23 cellular contexts compared by ENCODE assay signal in the genomic region with DNA sequence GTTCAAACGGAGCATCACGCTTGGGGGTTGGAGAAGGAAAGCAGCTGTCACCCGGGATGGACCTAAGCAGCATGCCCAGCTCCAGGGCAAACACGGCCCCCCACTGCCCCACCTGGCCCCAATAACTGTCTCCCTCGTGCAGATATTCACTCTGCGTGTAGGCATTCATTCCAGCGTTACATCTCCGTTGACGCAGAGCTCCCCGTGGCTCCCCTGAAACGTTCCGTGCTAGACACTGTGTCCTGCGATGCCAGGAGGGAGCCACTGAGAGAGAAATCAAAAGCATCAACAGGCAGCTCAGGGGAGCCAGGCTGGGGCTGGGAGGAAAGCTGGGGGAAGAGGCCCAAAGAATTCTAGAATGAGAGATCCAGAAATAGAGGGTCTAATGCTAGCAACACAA. TPM values are rescaled to one million over a fixed set of nuclear protein-coding genes. Genes with fewer than 3 reads are reported as not detected.
"Had no signal": no experiment of that assay in that cellular context is flagged by ENCODE, and none has a peak within 500 bp of the region (broad histone marks: within the 10 kb centered on the region; RNA-seq: fewer than 3 reads in every experiment).

No MANE protein-coding gene starts in this region.

- ATAC-seq: activated CD8-positive, alpha-beta T cell treated with anti-CD3 and anti-CD28 coated beads, Interleukin-2, amount 10 ng/mL, durations not matched to agents 7 days and 5 days; activated naive CD4-positive, alpha-beta T cell treated with anti-CD3 and anti-CD28 coated beads, Interleukin-2, amount 50 U/mL, for 72 hours; gastrocnemius medialis; heart left ventricle; left colon; T-cell; upper lobe of right lung had no signal

- H3K36me3 Mint-ChIP-seq: activated naive CD4-positive, alpha-beta T cell treated with anti-CD3 and anti-CD28 coated beads, Interleukin-2, amount 50 U/mL, for 72 hours; naive B cell; T-cell had no signal

- H3K4me3 Mint-ChIP-seq: activated CD8-positive, alpha-beta T cell treated with anti-CD3 and anti-CD28 coated beads, Interleukin-2, amount 10 ng/mL, durations not matched to agents 7 days and 5 days; brain; endodermal cell; naive B cell; neural crest cell; T-cell had no signal

- H3K27ac ChIP-seq: coronary artery, esophagus squamous epithelium, gastrocnemius medialis, heart left ventricle, sigmoid colon, upper lobe of right lung, WERI-Rb-1 had no signal

- H3K4me1 ChIP-seq: gastrocnemius medialis, upper lobe of right lung had no signal

- H3K36me3 ChIP-seq: esophagus squamous epithelium, gastrocnemius medialis, heart left ventricle, sigmoid colon, upper lobe of right lung, WERI-Rb-1 had no signal

- H3K4me3 ChIP-seq: coronary artery, esophagus squamous epithelium, gastrocnemius medialis, heart left ventricle, sigmoid colon, upper lobe of right lung had no signal

- H3K4me1 Mint-ChIP-seq: endodermal cell, neural crest cell, T-cell had no signal

- H3K9me3 Mint-ChIP-seq: activated naive CD4-positive, alpha-beta T cell treated with anti-CD3 and anti-CD28 coated beads, Interleukin-2, amount 50 U/mL, for 72 hours had no signal

- H3K27ac Mint-ChIP-seq: activated CD8-positive, alpha-beta T cell treated with anti-CD3 and anti-CD28 coated beads, Interleukin-2, amount 10 ng/mL, durations not matched to agents 7 days and 5 days; activated naive CD4-positive, alpha-beta T cell treated with anti-CD3 and anti-CD28 coated beads, Interleukin-2, amount 50 U/mL, for 72 hours; brain; endodermal cell; T-cell had no signal

- H3K27me3 ChIP-seq: esophagus squamous epithelium, gastrocnemius medialis, sigmoid colon, upper lobe of right lung had no signal

- DNase-seq: activated CD4-positive, alpha-beta T cell treated with anti-CD3 and anti-CD28 coated beads for 1 hour; activated CD4-positive, alpha-beta T cell treated with anti-CD3 and anti-CD28 coated beads, Interleukin-2, amount 50 U/mL, for 1 hour; activated CD8-positive, alpha-beta T cell treated with anti-CD3 and anti-CD28 coated beads, Interleukin-2, amount 10 ng/mL, durations not matched to agents 7 days and 5 days; activated T-cell treated with anti-CD3 and anti-CD28 coated beads, Interleukin-2, amount 50 U/mL, for 1 hour; central memory CD4-positive, alpha-beta T cell; endodermal cell; esophagus squamous epithelium; gastrocnemius medialis; heart left ventricle; left colon; mesendoderm; naive B cell; sigmoid colon; stimulated activated CD4-positive, alpha-beta T cell treated with anti-CD3 and anti-CD28 coated beads, Interleukin-4, amount 100 ng/mL, for 1 hour; stimulated activated naive CD4-positive, alpha-beta T cell; T-cell; upper lobe of right lung; WERI-Rb-1 had no signal

RNA-seq across cellular contexts. Expression of gene NTRK3, which starts 41.3 kb away (rescaled TPM):
- total RNA-seq: activated CD8-positive, alpha-beta T cell treated with anti-CD3 and anti-CD28 coated beads, Interleukin-2, amount 10 ng/mL, durations not matched to agents 7 days and 5 days; T-cell had no signal
- polyA plus RNA-seq: keratinocyte had no signal
